In the genomic region with DNA sequence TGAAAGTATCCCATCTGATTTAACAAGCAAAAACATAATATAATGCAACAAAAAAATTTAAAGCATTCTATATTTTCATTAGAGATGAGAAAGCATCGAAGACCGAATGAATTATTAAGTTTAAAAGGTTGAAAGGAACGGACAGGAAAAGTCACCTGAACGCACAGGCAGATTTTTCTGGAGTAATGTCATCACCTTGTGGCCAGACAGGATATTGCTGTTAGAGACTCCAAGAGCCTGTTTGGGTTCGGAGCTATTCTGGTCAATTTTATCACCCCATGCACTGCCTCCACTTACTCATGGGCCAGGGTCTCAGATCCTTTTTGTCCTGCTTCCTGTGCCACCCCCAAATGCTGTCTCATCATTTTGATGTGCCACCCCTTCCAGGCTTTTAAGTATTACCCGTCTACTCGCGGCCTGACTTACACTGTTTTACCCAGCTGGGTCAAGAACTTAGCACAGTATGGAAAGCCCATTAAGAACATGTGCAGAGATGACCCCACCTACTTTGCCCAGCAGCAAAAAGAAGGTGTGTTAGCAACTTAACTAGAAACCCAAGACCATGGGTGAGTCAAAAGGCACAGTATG, we compare ENCODE assay signal across 8 cellular contexts. TPM values are rescaled to one million over a fixed set of nuclear protein-coding genes. Genes with fewer than 3 reads are reported as not detected.
DNase-seq lines count a peak whose midpoint lies in the region; ATAC-seq and TF ChIP-seq lines count a peak whose summit lies in the region.

No MANE protein-coding gene starts in this region.

- no peaks in the 10 kb centered on the region for H3K9me3 Mint-ChIP-seq in T-helper 2 cell treated with Interferon-gamma antibody and Interleukin-4, amounts not matched to agents 5 μg/mL and 100 μg/mL, for 36 hours

- H3K4me3 ChIP-seq in AG10803 (ENCODE audit: low read length) = no peak overlapping the region

- H3K27me3 Mint-ChIP-seq in T-helper 2 cell treated with Interferon-gamma antibody and Interleukin-4, amounts not matched to agents 5 μg/mL and 100 μg/mL, for 36 hours (ENCODE audit: low read depth) = peaks cover 26% of the 10 kb centered on the region

- TF ChIP-seq CTCF in AG10803 (conservative IDR thresholded peaks at IDR 0.05; ENCODE audit: low read length) = peak; percentile 93

- ATAC-seq in GM18502 (IDR thresholded peaks at IDR 0.05; ENCODE audit: poor library complexity, unreplicated experiment) = peak; percentile 66
- peak; percentile 92 for ATAC-seq in left lobe of liver

- H3K4me3 Mint-ChIP-seq in T-helper 2 cell treated with Interferon-gamma antibody and Interleukin-4, amounts not matched to agents 5 μg/mL and 100 μg/mL, for 36 hours = no peak overlapping the region

- peaks cover 16% of the 10 kb centered on the region for H3K4me1 Mint-ChIP-seq in T-helper 2 cell treated with Interferon-gamma antibody and Interleukin-4, amounts not matched to agents 5 μg/mL and 100 μg/mL, for 36 hours (ENCODE audit: low read depth)

- H3K36me3 Mint-ChIP-seq in T-helper 2 cell treated with Interferon-gamma antibody and Interleukin-4, amounts not matched to agents 5 μg/mL and 100 μg/mL, for 36 hours (ENCODE audit: low read depth) = no peaks in the 10 kb centered on the region

- no peak overlapping the region for H3K27ac Mint-ChIP-seq in T-helper 2 cell treated with Interferon-gamma antibody and Interleukin-4, amounts not matched to agents 5 μg/mL and 100 μg/mL, for 36 hours

- DNase-seq in AG10803 (ENCODE audit: low read depth) (peak; percentile 32), NCI-H1048 (lab: John Stamatoyannopoulos, UW) (peak; percentile 34), left lobe of liver (ENCODE audit: low spot score) (no peak), UCSD-AML1 (lab: John Stamatoyannopoulos, UW; ENCODE audit: unreplicated experiment) (no peak)
- DNase-seq in T-helper 2 cell treated with Interferon-gamma antibody and Interleukin-4, amounts not matched to agents 5 μg/mL and 100 μg/mL, for 36 hours (ENCODE audit: low spot score) = peak; percentile 34
- peak; percentile 60 for DNase-seq in central memory CD4-positive, alpha-beta T cell
- peak; percentile 21 to 69 (median 33) for DNase-seq in stimulated activated naive CD4-positive, alpha-beta T cell (lab: John Stamatoyannopoulos, UW)

RNA-seq across cellular contexts. Expression of gene GKN2, which starts 27.3 kb away (rescaled TPM):
- total RNA-seq in left lobe of liver = not detected

RNA-seq across cellular contexts. Expression of gene GKN1, which starts 49.0 kb away (rescaled TPM):
- total RNA-seq in left lobe of liver = not detected

RNA-seq across cellular contexts. Expression of gene BMP10, which starts 54.2 kb away (rescaled TPM):
- total RNA-seq in left lobe of liver = 6.1 TPM

Comparison
In these comparisons a context has a peak if more than half of its experiments do, and no peak if none do; other contexts are left out.
1. DNase-seq: peak in AG10803 (single experiment), NCI-H1048 (single experiment), T-helper 2 cell treated with Interferon-gamma antibody and Interleukin-4, amounts not matched to agents 5 μg/mL and 100 μg/mL, for 36 hours (single experiment), central memory CD4-positive, alpha-beta T cell (single experiment) and stimulated activated naive CD4-positive, alpha-beta T cell (6 of 6); none in left lobe of liver (single experiment) and UCSD-AML1 (single experiment).